1 cellular context compared by ENCODE assay signal in genomic region chr4:3201718-3202702, GRCh38.
A peak's percentile ranks its signal among the peaks of the same experiment; 100 is the strongest.
TF ChIP-seq lines count a peak whose summit lies in the region.

No MANE protein-coding gene starts in this region.

TF ChIP-seq in HepG2, 621 proteins besides CTCF, POLR2A, EP300 and RAD21 (continued from another document):
- TF ChIP-seq ZNF687 (CRISPR knock-in tag; IDR thresholded peaks at IDR 0.05), result no peak
- no peak for TF ChIP-seq AGO1 (IDR thresholded peaks at IDR 0.05; ENCODE audit: low read depth, low read length, poor library complexity, severe bottlenecking)
- TF ChIP-seq ZNF333 (CRISPR knock-in tag; IDR thresholded peaks at IDR 0.05; ENCODE audit: borderline replicate concordance), result no peak
- TF ChIP-seq PRDM4 (CRISPR knock-in tag; IDR thresholded peaks at IDR 0.05; ENCODE audit: borderline replicate concordance), result no peak
- TF ChIP-seq ESRRA (CRISPR knock-in tag; IDR thresholded peaks at IDR 0.05; ENCODE audit: low read depth), result no peak
- TF ChIP-seq ZNF552 (CRISPR knock-in tag; IDR thresholded peaks at IDR 0.05; ENCODE audit: borderline replicate concordance), result no peak
- TF ChIP-seq ZNF547 (CRISPR knock-in tag; IDR thresholded peaks at IDR 0.05), result no peak
- TF ChIP-seq TCF7 (IDR thresholded peaks at IDR 0.05; ENCODE audit: low read depth), result peak; percentile 27; the same call in 1 of the 2 replicates
- TF ChIP-seq NR2F1 (CRISPR knock-in tag; IDR thresholded peaks at IDR 0.05), result no peak
- TF ChIP-seq NCOA2 (CRISPR knock-in tag; IDR thresholded peaks at IDR 0.05), result no peak
- no peak for TF ChIP-seq PITX1 (CRISPR knock-in tag; IDR thresholded peaks at IDR 0.05)
- TF ChIP-seq ZNF296 (CRISPR knock-in tag; conservative IDR thresholded peaks at IDR 0.05), result no peak
